ENCODE assay signal across 20 cellular contexts in the genomic region with DNA sequence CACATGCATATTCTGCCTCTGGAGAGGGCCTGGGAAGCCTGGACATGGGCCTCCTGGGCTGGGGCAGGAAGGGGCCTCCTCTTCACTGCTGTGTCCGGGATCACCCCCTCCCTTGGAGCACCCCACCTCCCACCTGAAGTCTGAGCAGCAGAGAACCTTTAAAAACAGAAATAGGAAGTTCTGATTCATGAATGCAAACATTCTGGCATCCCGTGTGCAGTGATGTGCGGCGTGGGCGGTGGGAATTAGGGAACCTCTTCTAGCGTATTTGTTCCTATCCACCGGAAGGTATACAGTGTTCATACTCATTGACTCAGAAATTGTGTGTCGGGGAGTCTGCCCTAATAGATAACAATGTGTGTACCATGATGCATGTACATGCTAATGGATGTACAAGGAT. TPM values are rescaled to one million over a fixed set of nuclear protein-coding genes. Genes with fewer than 3 reads are reported as not detected.
A peak's percentile ranks its signal among the peaks of the same experiment; 100 is the strongest.
DNase-seq lines count a peak whose midpoint lies in the region; ATAC-seq and TF ChIP-seq lines count a peak whose summit lies in the region.
"Had no signal": no experiment of that assay in that cellular context is flagged by ENCODE, and none has a peak within 500 bp of the region (broad histone marks: within the 10 kb centered on the region; RNA-seq: fewer than 3 reads in every experiment).

No MANE protein-coding gene starts in this region.

- H3K4me2 ChIP-seq in mammary epithelial cell (ENCODE audit: insufficient read depth, low read depth, low read length): no peak overlapping the region

- ATAC-seq in HG02840 (IDR thresholded peaks at IDR 0.05; ENCODE audit: low FRiP score, unreplicated experiment) (no peak), mucosa of descending colon (no peak)
- ATAC-seq: activated T-helper 17 cell treated with anti-CD3 and anti-CD28 coated beads, Interleukin-2, amount 50 U/mL, for 72 hours; gastroesophageal sphincter; natural killer cell; stimulated activated effector memory CD8-positive, alpha-beta T cell treated with anti-CD3 and anti-CD28 coated beads, Interleukin-12 subunit alpha, Interleukin-12 subunit beta, amount 100 ng/mL, for 72 hours had no signal

- TF ChIP-seq CTCF in HFFc6 (IDR thresholded peaks at IDR 0.05): no peak
- no peak for TF ChIP-seq CTCF in mammary epithelial cell (conservative IDR thresholded peaks at IDR 0.05 in 1 of 2, IDR thresholded peaks at IDR 0.05 in 1 of 2; ENCODE audit: extremely low read depth in 1 of 2, insufficient read depth in 1 of 2, low read depth in 1 of 2, low read length in 2 of 2)
- no peak for TF ChIP-seq CTCF in osteocyte (IDR thresholded peaks at IDR 0.05)
- no peak for TF ChIP-seq CTCF in mucosa of descending colon (IDR thresholded peaks at IDR 0.05)

- H3K4me1 Mint-ChIP-seq in HFFc6 (ENCODE audit: low read depth): peaks cover 60% of the 10 kb centered on the region
- peaks cover 37% of the 10 kb centered on the region for H3K4me1 Mint-ChIP-seq in osteocyte (ENCODE audit: unreplicated experiment)
- H3K4me1 Mint-ChIP-seq: activated naive CD8-positive, alpha-beta T cell treated with anti-CD3 and anti-CD28 coated beads for 36 hours; activated T-helper 17 cell treated with anti-CD3 and anti-CD28 coated beads, Interleukin-2, amount 50 U/mL, for 72 hours; natural killer cell; stimulated activated effector memory CD8-positive, alpha-beta T cell treated with anti-CD3 and anti-CD28 coated beads, Interleukin-12 subunit alpha, Interleukin-12 subunit beta, amount 100 ng/mL, for 72 hours had no signal

- H3K4me1 ChIP-seq in mammary epithelial cell (ENCODE audit: insufficient read depth, low read length): peaks cover 27% of the 10 kb centered on the region
- no peaks in the 10 kb centered on the region for H3K4me1 ChIP-seq in mucosa of descending colon (ENCODE audit: low read depth)

- H3K79me2 ChIP-seq in mammary epithelial cell (ENCODE audit: insufficient read depth, low read length): no peaks in the 10 kb centered on the region

- WGBS in mammary epithelial cell (ENCODE audit: low coverage, missing lambda C conversion rate): 35% methylated on average over 8 of the region's 8 CpGs

- H3K4me3 ChIP-seq in mammary epithelial cell (replicated peaks in 1 of 3; ENCODE audit: insufficient read depth in 1 of 3, low read depth in 2 of 3, low read length in 3 of 3) (no peak overlapping the region), mucosa of descending colon (no peak overlapping the region)
- H3K4me3 ChIP-seq: gastroesophageal sphincter, left ventricle myocardium inferior, upper lobe of left lung had no signal

- no peak overlapping the region for H2AFZ ChIP-seq in mammary epithelial cell (ENCODE audit: low read depth, low read length)

- H4K20me1 ChIP-seq in mammary epithelial cell (ENCODE audit: insufficient read depth, low read length): no peaks in the 10 kb centered on the region

- H3K27me3 Mint-ChIP-seq in HFFc6 (ENCODE audit: insufficient read depth) (no peaks in the 10 kb centered on the region; the same call in 1 of the 2 replicates), osteocyte (ENCODE audit: unreplicated experiment) (no peaks in the 10 kb centered on the region)

- no peaks in the 10 kb centered on the region for H3K36me3 ChIP-seq in mammary epithelial cell (ENCODE audit: insufficient read depth, low read length)
- no peaks in the 10 kb centered on the region for H3K36me3 ChIP-seq in mucosa of descending colon (ENCODE audit: low read depth)

- H3K27ac ChIP-seq in mammary epithelial cell (ENCODE audit: insufficient read depth, low read depth, low read length): no peak overlapping the region
- H3K27ac ChIP-seq: C4-2B, gastroesophageal sphincter, left ventricle myocardium inferior, upper lobe of left lung had no signal

- dilution Hi-C loops in mammary epithelial cell (cut with HindIII; ENCODE audit: low sequenced_read_pairs): loop anchor here (25.0 kb wide), 1 partner anchor 523 kb away; no protein-coding TSS in a partner anchor

- peak; percentile 37 for DNase-seq in COLO668 (lab: John Stamatoyannopoulos, UW; ENCODE audit: unreplicated experiment)
- DNase-seq in HFFc6: no peak
- peak; percentile 23 for DNase-seq in mammary epithelial cell
- DNase-seq in osteocyte (ENCODE audit: extremely low spot score, unreplicated experiment): no peak
- DNase-seq in mucosa of descending colon: no peak
- no peak for DNase-seq in D341Med (ENCODE audit: low spot score)
- DNase-seq: activated CD4-positive, alpha-beta T cell treated with anti-CD3 and anti-CD28 coated beads, Interleukin-2, amount 50 U/mL, for 4 hours; activated naive CD8-positive, alpha-beta T cell treated with anti-CD3 and anti-CD28 coated beads for 36 hours; left ventricle myocardium inferior; natural killer cell; NCI-H1105 treated with DMSO at 0.1 percent for 48 hours; NCI-H2029 treated with DMSO at 0.1 percent for 48 hours; NCI-H345; stimulated activated CD4-positive, alpha-beta T cell treated with anti-CD3 and anti-CD28 coated beads, Interleukin-4, amount 100 ng/mL, for 1 hour had no signal

- H3K27ac Mint-ChIP-seq in HFFc6 (peak overlapping the region; percentile 87), osteocyte (ENCODE audit: unreplicated experiment) (peak overlapping the region; percentile 19)
- H3K27ac Mint-ChIP-seq: activated naive CD8-positive, alpha-beta T cell treated with anti-CD3 and anti-CD28 coated beads for 36 hours; activated T-helper 17 cell treated with anti-CD3 and anti-CD28 coated beads, Interleukin-2, amount 50 U/mL, for 72 hours; natural killer cell; stimulated activated effector memory CD8-positive, alpha-beta T cell treated with anti-CD3 and anti-CD28 coated beads, Interleukin-12 subunit alpha, Interleukin-12 subunit beta, amount 100 ng/mL, for 72 hours had no signal

- CTCF ChIA-PET in mammary epithelial cell (lab: Charles Lee; ENCODE audit: low non-redundant PET): no interaction called here

- H3K9me3 ChIP-seq in mammary epithelial cell (replicated peaks; ENCODE audit: insufficient read depth, low read length) (no peaks in the 10 kb centered on the region), mucosa of descending colon (no peaks in the 10 kb centered on the region)
- H3K9me3 ChIP-seq: gastroesophageal sphincter, left ventricle myocardium inferior, upper lobe of left lung had no signal

- peaks cover under 1% of the 10 kb centered on the region for H3K27me3 ChIP-seq in mammary epithelial cell (ENCODE audit: insufficient read depth, low read length)
- H3K27me3 ChIP-seq: gastroesophageal sphincter, upper lobe of left lung had no signal

- no peak overlapping the region for H3K9ac ChIP-seq in mammary epithelial cell (ENCODE audit: insufficient read depth, low read length)

- intact Hi-C loops in mammary epithelial cell (cut with micrococcal nuclease) (no loop called here), mucosa of descending colon (cut with DNase I, micrococcal nuclease) (no loop called here)

- no peaks in the 10 kb centered on the region for H3K9me3 Mint-ChIP-seq in HFFc6
- no peaks in the 10 kb centered on the region for H3K9me3 Mint-ChIP-seq in osteocyte (ENCODE audit: unreplicated experiment)
- H3K9me3 Mint-ChIP-seq: activated T-helper 17 cell treated with anti-CD3 and anti-CD28 coated beads, Interleukin-2, amount 50 U/mL, for 72 hours; natural killer cell; stimulated activated effector memory CD8-positive, alpha-beta T cell treated with anti-CD3 and anti-CD28 coated beads, Interleukin-12 subunit alpha, Interleukin-12 subunit beta, amount 100 ng/mL, for 72 hours had no signal

- H3K4me3 Mint-ChIP-seq in HFFc6: no peak overlapping the region
- H3K4me3 Mint-ChIP-seq in osteocyte (ENCODE audit: unreplicated experiment): no peak overlapping the region
- H3K4me3 Mint-ChIP-seq: activated naive CD8-positive, alpha-beta T cell treated with anti-CD3 and anti-CD28 coated beads for 36 hours; activated T-helper 17 cell treated with anti-CD3 and anti-CD28 coated beads, Interleukin-2, amount 50 U/mL, for 72 hours; natural killer cell; stimulated activated effector memory CD8-positive, alpha-beta T cell treated with anti-CD3 and anti-CD28 coated beads, Interleukin-12 subunit alpha, Interleukin-12 subunit beta, amount 100 ng/mL, for 72 hours had no signal

- in situ Hi-C loops in mammary epithelial cell (cut with MboI; ENCODE audit: low sequenced_read_pairs in 2 of 2): no loop called here

- no TSS peak for BruUV-seq in mammary epithelial cell (replicated peaks; lab: Mats Ljungman, UMichigan)

- H3K36me3 Mint-ChIP-seq in HFFc6 (ENCODE audit: low read depth) (peaks cover 24% of the 10 kb centered on the region), osteocyte (ENCODE audit: unreplicated experiment) (peaks cover 33% of the 10 kb centered on the region)
- H3K36me3 Mint-ChIP-seq: natural killer cell; stimulated activated effector memory CD8-positive, alpha-beta T cell treated with anti-CD3 and anti-CD28 coated beads, Interleukin-12 subunit alpha, Interleukin-12 subunit beta, amount 100 ng/mL, for 72 hours had no signal

RNA-seq across cellular contexts. Expression of gene C14orf132, which starts 46.2 kb away (rescaled TPM):
- total RNA-seq in HFFc6 (2021; fragmentation: NEBNext Ultra II Directional; extraction: Animal tissue kit (Norgen Biotek cat#: 25700)): 10 to 100 TPM; 21.5 to 33.1 (median 27.1) TPM
- 1 to 10 TPM; 2.2 to 3.2 TPM for total RNA-seq in mammary epithelial cell
- polyA plus RNA-seq in mammary epithelial cell: 0.41 TPM
- polyA minus RNA-seq in mammary epithelial cell: 1.2 TPM
- 84.8 and 86.9 TPM in 2 replicates for total RNA-seq in osteocyte
- 10 to 100 TPM in 1 of 3 donors, 1 to 10 TPM in 2; 1.8 to 21.8 (median 4.9) TPM for total RNA-seq in mucosa of descending colon

Comparison
In these comparisons a context has a peak if more than half of its experiments do, and no peak if none do; other contexts are left out.
1. DNase-seq: peak in COLO668 (single experiment) and mammary epithelial cell (single experiment); none in HFFc6 (single experiment), osteocyte (single experiment), mucosa of descending colon (0 of 3) and D341Med (single experiment).